In the genomic region with DNA sequence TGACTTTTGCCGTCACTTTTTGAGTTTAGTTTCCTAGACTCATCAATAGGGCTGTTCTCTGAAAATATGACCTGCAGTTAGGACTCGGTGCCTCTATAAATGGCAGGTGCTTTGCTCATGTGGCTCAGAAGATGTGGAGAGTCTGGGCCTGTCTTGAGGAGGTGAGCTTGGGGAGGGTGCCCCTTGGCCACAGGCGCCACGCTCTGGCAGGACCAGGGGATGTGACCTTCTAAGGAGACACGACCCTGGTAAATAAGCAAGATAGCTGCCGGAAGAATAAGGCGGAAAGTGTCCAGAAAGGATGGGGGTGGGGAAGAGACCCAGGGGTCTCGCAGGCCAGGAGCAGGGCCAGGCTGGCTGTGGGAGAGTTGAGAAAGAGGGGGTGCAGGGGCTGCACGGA, we compare ENCODE assay signal across 1 cellular context.
TF ChIP-seq lines count a peak whose summit lies in the region.

No MANE protein-coding gene starts in this region.

TF ChIP-seq in HepG2, 621 proteins besides CTCF, POLR2A, EP300 and RAD21:
- TF ChIP-seq, protein P1, sequence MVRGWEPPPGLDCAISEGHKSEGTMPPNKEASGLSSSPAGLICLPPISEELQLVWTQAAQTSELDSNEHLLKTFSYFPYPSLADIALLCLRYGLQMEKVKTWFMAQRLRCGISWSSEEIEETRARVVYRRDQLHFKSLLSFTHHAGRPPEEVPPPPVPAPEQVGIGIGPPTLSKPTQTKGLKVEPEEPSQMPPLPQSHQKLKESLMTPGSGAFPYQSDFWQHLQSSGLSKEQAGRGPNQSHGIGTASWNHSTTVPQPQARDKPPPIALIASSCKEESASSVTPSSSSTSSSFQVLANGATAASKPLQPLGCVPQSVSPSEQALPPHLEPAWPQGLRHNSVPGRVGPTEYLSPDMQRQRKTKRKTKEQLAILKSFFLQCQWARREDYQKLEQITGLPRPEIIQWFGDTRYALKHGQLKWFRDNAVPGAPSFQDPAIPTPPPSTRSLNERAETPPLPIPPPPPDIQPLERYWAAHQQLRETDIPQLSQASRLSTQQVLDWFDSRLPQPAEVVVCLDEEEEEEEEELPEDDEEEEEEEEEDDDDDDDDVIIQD (CRISPR knock-in tag; IDR thresholded peaks at IDR 0.05; ENCODE audit: low read depth): no peak
- TF ChIP-seq CCAR2 (optimal IDR thresholded peaks at IDR 0.05; ENCODE audit: low read depth, low read length): no peak
- TF ChIP-seq HNRNPK (IDR thresholded peaks at IDR 0.05; ENCODE audit: low read depth, low read length, poor library complexity, severe bottlenecking): no peak
- TF ChIP-seq ATF1 (CRISPR knock-in tag; IDR thresholded peaks at IDR 0.05): no peak
- no peak for TF ChIP-seq PHF21A (CRISPR knock-in tag; IDR thresholded peaks at IDR 0.05)
- no peak for TF ChIP-seq JUNB (CRISPR knock-in tag; IDR thresholded peaks at IDR 0.05; ENCODE audit: borderline replicate concordance)
- TF ChIP-seq NKX3-1 (CRISPR knock-in tag; IDR thresholded peaks at IDR 0.05): no peak
- TF ChIP-seq NFE2 (CRISPR knock-in tag; IDR thresholded peaks at IDR 0.05): no peak
